ENCODE assay signal across 20 cellular contexts in genomic region chr7:137482466-137482865, GRCh38.
DNase-seq lines count a peak whose midpoint lies in the region; ATAC-seq and TF ChIP-seq lines count a peak whose summit lies in the region.
"Had no signal": no experiment of that assay in that cellular context is flagged by ENCODE, and none has a peak within 500 bp of the region (broad histone marks: within the 10 kb centered on the region; RNA-seq: fewer than 3 reads in every experiment).

No MANE protein-coding gene starts in this region.

- TF ChIP-seq EP300 in suprapubic skin (IDR thresholded peaks at IDR 0.05), result no peak

- H3K4me1 ChIP-seq in suprapubic skin, result no peaks in the 10 kb centered on the region
- H3K4me1 ChIP-seq: A549 had no signal

- H3K27ac ChIP-seq in SK-N-MC (peak overlapping the region; percentile 58; the same call in 1 of the 2 replicates), suprapubic skin (no peak overlapping the region)
- H3K27ac ChIP-seq: A549, GM23248 had no signal

- intact Hi-C loops in Calu3 (cut with micrococcal nuclease; ENCODE audit: unreplicated experiment), result no loop called here

- H3K9me3 ChIP-seq in SK-N-MC (ENCODE audit: low read depth, low read length), result no peaks in the 10 kb centered on the region
- no peaks in the 10 kb centered on the region for H3K9me3 ChIP-seq in suprapubic skin
- H3K9me3 ChIP-seq: A549 had no signal

- H3K4me3 ChIP-seq in SK-N-MC (no peak overlapping the region), fibroblast of the aortic adventitia (ENCODE audit: low read depth, low read length) (no peak overlapping the region), suprapubic skin (no peak overlapping the region)
- H3K4me3 ChIP-seq: A549, GM12878, GM23248 had no signal

- 41% methylated on average over 4 of the region's 4 CpGs for WGBS in suprapubic skin

- H3K36me3 ChIP-seq in SK-N-MC (ENCODE audit: insufficient read depth, low read length), result no peaks in the 10 kb centered on the region
- no peaks in the 10 kb centered on the region for H3K36me3 ChIP-seq in suprapubic skin

- TF ChIP-seq CTCF in Calu3 (IDR thresholded peaks at IDR 0.05; ENCODE audit: unreplicated experiment) (no peak), fibroblast of the aortic adventitia (IDR thresholded peaks at IDR 0.05; ENCODE audit: insufficient read depth, low read length) (no peak), suprapubic skin (IDR thresholded peaks at IDR 0.05) (no peak)

- H3K9me3 Mint-ChIP-seq in Calu3 (ENCODE audit: low read depth, unreplicated experiment), result peaks cover 5% of the 10 kb centered on the region

- peak overlapping the region; percentile 11 for H3K27ac Mint-ChIP-seq in Calu3 (ENCODE audit: unreplicated experiment)
- H3K27ac Mint-ChIP-seq: CD4-positive, alpha-beta memory T cell had no signal

- no peaks in the 10 kb centered on the region for H3K36me3 Mint-ChIP-seq in Calu3 (ENCODE audit: insufficient read depth, unreplicated experiment)
- H3K36me3 Mint-ChIP-seq: CD4-positive, alpha-beta memory T cell had no signal

- CTCF ChIA-PET in Calu3 (lab: Charles Lee), result no interaction called here

- no peaks in the 10 kb centered on the region for H3K27me3 ChIP-seq in suprapubic skin

- DNase-seq in Calu3, result no peak
- DNase-seq in SK-N-MC (ENCODE audit: low read depth, low spot score), result no peak
- DNase-seq in astrocyte of the hippocampus (ENCODE audit: low read depth, low spot score), result peak; percentile 46
- DNase-seq in fibroblast of the aortic adventitia (ENCODE audit: low read depth), result peak; percentile 17
- no peak for DNase-seq in NCI-H2227 treated with DMSO at 0.1 percent for 48 hours (lab: John Stamatoyannopoulos, UW)
- no peak for DNase-seq in suprapubic skin (ENCODE audit: low spot score in 2 of 2)
- DNase-seq: 8988T; C1 segment of cervical spinal cord; CD4-positive, alpha-beta memory T cell; COR-L47; DMS153; DND-41; EL; GDM1; GM23248; H7; HCEC 1CT had no signal

- no peak for ATAC-seq in HG02885 (IDR thresholded peaks at IDR 0.05; ENCODE audit: poor library complexity, unreplicated experiment)
- ATAC-seq: A549, GM12878 had no signal

- no peaks in the 10 kb centered on the region for H3K27me3 Mint-ChIP-seq in Calu3 (ENCODE audit: unreplicated experiment)

- no peak for TF ChIP-seq POLR2A in suprapubic skin (IDR thresholded peaks at IDR 0.05)

- BruUV-seq in Calu3 (replicated peaks; lab: Mats Ljungman, UMichigan), result no TSS peak

- no peak overlapping the region for H3K4me3 Mint-ChIP-seq in Calu3 (ENCODE audit: low read depth, unreplicated experiment)

- no peak overlapping the region for H3K9ac ChIP-seq in SK-N-MC (ENCODE audit: insufficient read length)
- H3K9ac ChIP-seq: GM23248 had no signal

- H3K4me1 Mint-ChIP-seq in Calu3 (ENCODE audit: low read depth, unreplicated experiment), result no peaks in the 10 kb centered on the region
- H3K4me1 Mint-ChIP-seq: CD4-positive, alpha-beta memory T cell had no signal

Comparison
In these comparisons a context has a peak if more than half of its experiments do, and no peak if none do; other contexts are left out.
1. DNase-seq: peak in astrocyte of the hippocampus (single experiment) and fibroblast of the aortic adventitia (single experiment); none in Calu3 (single experiment), SK-N-MC (single experiment), NCI-H2227 treated with DMSO at 0.1 percent for 48 hours (single experiment) and suprapubic skin (0 of 2).